ENCODE assay signal across 8 cellular contexts in the genomic region with DNA sequence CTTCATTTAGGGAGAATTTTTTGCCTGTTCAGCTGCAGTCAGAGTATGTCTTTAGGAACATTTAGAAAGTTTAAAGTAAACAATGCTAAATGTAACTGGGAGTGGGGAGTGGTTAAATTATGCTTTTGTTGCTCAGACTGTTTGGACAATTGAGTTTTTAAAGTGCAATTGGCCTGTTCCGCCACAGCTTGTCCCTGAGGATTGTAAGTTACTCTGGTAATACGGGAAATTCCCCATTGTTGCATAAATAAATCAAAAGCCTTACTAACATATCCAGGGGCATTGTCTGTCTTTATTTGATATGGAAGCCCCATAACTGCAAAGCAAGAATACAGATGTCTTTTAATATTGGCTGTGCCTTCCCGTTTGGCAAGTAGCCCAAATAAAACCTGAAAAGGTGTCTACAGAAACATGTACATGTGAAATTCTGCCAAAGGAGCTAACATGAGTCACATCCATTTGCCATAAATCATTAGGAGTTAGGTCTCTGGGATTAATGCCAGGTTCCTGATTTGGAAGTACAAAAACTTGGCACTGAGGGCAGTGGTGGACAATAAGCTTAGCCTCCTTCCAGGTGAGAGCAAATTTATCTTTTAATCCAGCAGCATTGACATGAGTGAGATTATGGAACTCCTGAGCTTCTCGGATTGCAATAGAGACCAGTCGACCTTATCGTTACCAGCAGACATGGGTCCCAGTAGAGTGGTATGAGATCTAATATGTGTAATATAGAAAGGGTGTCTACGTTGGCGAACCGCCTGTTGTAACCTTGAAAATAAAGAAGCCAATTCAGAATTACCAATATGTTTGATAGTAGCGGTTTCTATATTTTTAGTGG. TPM values are rescaled to one million over a fixed set of nuclear protein-coding genes. Genes with fewer than 3 reads are reported as not detected.
A peak's percentile ranks its signal among the peaks of the same experiment; 100 is the strongest.
DNase-seq lines count a peak whose midpoint lies in the region; ATAC-seq, FAIRE-seq and TF ChIP-seq lines count a peak whose summit lies in the region.
"Not testable (repeated sequence)": the region's sequence is repeated elsewhere in the genome, so short reads cannot be mapped to it uniquely, and the experiment has no call there.

No MANE protein-coding gene starts in this region.

- peak; percentile 84 for ATAC-seq in RWPE2 (ENCODE audit: low read depth)

- H3K36me3 Mint-ChIP-seq in nephron progenitor cell (ENCODE audit: low read depth): peaks cover 84% of the 10 kb centered on the region

- peak overlapping the region; percentile 40 for H3K27ac Mint-ChIP-seq in nephron progenitor cell

- H3K9me3 ChIP-seq in RWPE2 (ENCODE audit: severe bottlenecking): peaks cover 16% of the 10 kb centered on the region

- TF ChIP-seq CTCF in RWPE2 (IDR thresholded peaks at IDR 0.05; ENCODE audit: poor library complexity, severe bottlenecking): peak; percentile 16
- TF ChIP-seq CTCF in bronchial epithelial cell (IDR thresholded peaks at IDR 0.05; ENCODE audit: insufficient read depth, low read length, severe bottlenecking); fibroblast of the aortic adventitia (IDR thresholded peaks at IDR 0.05; ENCODE audit: insufficient read depth, low read length); nephron progenitor cell (IDR thresholded peaks at IDR 0.05): not testable (repeated sequence)

- not testable (repeated sequence) for FAIRE-seq in bronchial epithelial cell (lab: Jason Lieb, UNC)

- not testable (repeated sequence) for H3K79me2 ChIP-seq in ACC112 (ENCODE audit: control insufficient read depth, insufficient read depth, low read length, unreplicated experiment)

- not testable (repeated sequence) for H3K27me3 ChIP-seq in ACC112 (ENCODE audit: insufficient read depth, low read length); RWPE2 (ENCODE audit: insufficient read depth, poor library complexity, severe bottlenecking); bronchial epithelial cell (ENCODE audit: control insufficient read depth, insufficient read depth, low read length)

- H3K27ac ChIP-seq in ACC112 (ENCODE audit: low read depth, low read length) (0 out of 2 replicates have a peak overlapping the region, but pooled peaks have one; percentile 15), RWPE2 (ENCODE audit: poor library complexity, severe bottlenecking) (peak overlapping the region; percentile 85)

- H3K4me3 Mint-ChIP-seq in nephron progenitor cell: not testable (repeated sequence)

- H3K4me3 ChIP-seq in ACC112 (ENCODE audit: low read depth, low read length); RWPE2 (ENCODE audit: severe bottlenecking); bronchial epithelial cell (ENCODE audit: low read depth, low read length); fibroblast of the aortic adventitia (ENCODE audit: low read depth, low read length): not testable (repeated sequence)

- peaks cover 50% of the 10 kb centered on the region for H3K9me3 Mint-ChIP-seq in nephron progenitor cell

- DNase-seq in EL (peak; percentile 36), NCI-H1092 treated with DMSO at 0.1 percent for 48 hours (lab: John Stamatoyannopoulos, UW) (peak; percentile 85), NCI-H226 (peak; percentile 83), RWPE2 (ENCODE audit: low spot score) (peak; percentile 62), bronchial epithelial cell (ENCODE audit: low read depth) (peak; percentile 89), fibroblast of the aortic adventitia (ENCODE audit: low read depth) (peak; percentile 78)
- not testable (repeated sequence) for DNase-seq in nephron progenitor cell

- H3K4me1 ChIP-seq in ACC112 (ENCODE audit: control insufficient read depth, insufficient read depth, low read length, unreplicated experiment) (peaks cover 11% of the 10 kb centered on the region), RWPE2 (ENCODE audit: insufficient read depth, poor library complexity, severe bottlenecking) (peaks cover 35% of the 10 kb centered on the region)

- peaks cover 26% of the 10 kb centered on the region for H3K4me1 Mint-ChIP-seq in nephron progenitor cell

- not testable (repeated sequence) for H3K27me3 Mint-ChIP-seq in nephron progenitor cell (ENCODE audit: low read depth, poor library complexity)

- H2AFZ ChIP-seq in ACC112 (ENCODE audit: low read length, unreplicated experiment): not testable (repeated sequence)

- peaks cover 10% of the 10 kb centered on the region; the same call in 1 of the 2 replicates for H3K36me3 ChIP-seq in ACC112 (ENCODE audit: insufficient read depth, low read length)
- H3K36me3 ChIP-seq in RWPE2 (ENCODE audit: low read depth): peaks cover 22% of the 10 kb centered on the region
- H3K36me3 ChIP-seq in bronchial epithelial cell (ENCODE audit: control insufficient read depth, insufficient read depth, low read length): not testable (repeated sequence)

RNA-seq across cellular contexts. Expression of a gene that starts 11.7 kb away (rescaled TPM):
- 99.2 and 127 TPM in 2 replicates for total RNA-seq in bronchial epithelial cell
- total RNA-seq in fibroblast of the aortic adventitia (ENCODE audit: low replicate concordance): 131 and 354 TPM in 2 replicates
